Comparison of ENCODE assay signal across 22 cellular contexts in genomic region chr18:22604986-22605421, GRCh38.
DNase-seq lines count a peak whose midpoint lies in the region; ATAC-seq, FAIRE-seq and TF ChIP-seq lines count a peak whose summit lies in the region.
"Had no signal": no experiment of that assay in that cellular context is flagged by ENCODE, and none has a peak within 500 bp of the region (broad histone marks: within the 10 kb centered on the region; RNA-seq: fewer than 3 reads in every experiment).

No MANE protein-coding gene starts in this region.

- 44 to 49% methylated on average over 3 of the region's 3 CpGs for WGBS in heart right ventricle, 2 donors
- WGBS in mammary epithelial cell (ENCODE audit: low coverage, missing lambda C conversion rate), result 80% methylated on average over 1 of the region's 3 CpGs

- CTCF ChIA-PET in mammary epithelial cell (lab: Charles Lee; ENCODE audit: low non-redundant PET), result no interaction called here

- H3K4me1 ChIP-seq in heart right ventricle, result peaks cover 3 to 63% (median 32%) of the 10 kb centered on the region in 9 donors
- H3K4me1 ChIP-seq in mammary epithelial cell (ENCODE audit: insufficient read depth, low read length), result peaks cover 15% of the 10 kb centered on the region
- H3K4me1 ChIP-seq: HAP-1 had no signal

- H3K9ac ChIP-seq in mammary epithelial cell (ENCODE audit: insufficient read depth, low read length), result no peak overlapping the region

- H3K36me3 ChIP-seq in heart right ventricle, result no peaks in the 10 kb centered on the region
- H3K36me3 ChIP-seq in mammary epithelial cell (ENCODE audit: insufficient read depth, low read length), result no peaks in the 10 kb centered on the region
- H3K36me3 ChIP-seq: brain microvascular endothelial cell, HAP-1, transverse colon had no signal

- H3K9me3 ChIP-seq in heart right ventricle, result no peaks in the 10 kb centered on the region
- no peaks in the 10 kb centered on the region for H3K9me3 ChIP-seq in mammary epithelial cell (replicated peaks; ENCODE audit: insufficient read depth, low read length)
- H3K9me3 ChIP-seq: HAP-1, transverse colon had no signal

- intact Hi-C loops in heart right ventricle (cut with DNase I) (loop anchor here in 4 of 10 donors (10.0 kb wide), 2 partner anchors 100 to 190 kb away; no protein-coding TSS in a partner anchor), Right ventricle myocardium superior (cut with DNase I) (no loop called here), mammary epithelial cell (cut with micrococcal nuclease) (no loop called here)

- TF ChIP-seq CTCF in heart right ventricle (IDR thresholded peaks at IDR 0.05) (no peak), mammary epithelial cell (conservative IDR thresholded peaks at IDR 0.05 in 1 of 2, IDR thresholded peaks at IDR 0.05 in 1 of 2; ENCODE audit: extremely low read depth in 1 of 2, insufficient read depth in 1 of 2, low read depth in 1 of 2, low read length in 2 of 2) (no peak)

- FAIRE-seq in urothelium cell line (lab: Jason Lieb, UNC), result no peak
- FAIRE-seq: GM19239 had no signal

- no peaks in the 10 kb centered on the region for H3K79me2 ChIP-seq in mammary epithelial cell (ENCODE audit: insufficient read depth, low read length)

- peak overlapping the region in 3 of 10 donors; percentile 31 to 45 (median 40) for H3K4me3 ChIP-seq in heart right ventricle
- no peak overlapping the region for H3K4me3 ChIP-seq in mammary epithelial cell (replicated peaks in 1 of 3; ENCODE audit: insufficient read depth in 1 of 3, low read depth in 2 of 3, low read length in 3 of 3)
- H3K4me3 ChIP-seq: HAP-1, transverse colon had no signal

- dilution Hi-C loops in mammary epithelial cell (cut with HindIII; ENCODE audit: low sequenced_read_pairs), result no loop called here

- peak overlapping the region; percentile 57 for H2AFZ ChIP-seq in mammary epithelial cell (ENCODE audit: low read depth, low read length)

- H3K27me3 ChIP-seq in heart right ventricle (no peaks in the 10 kb centered on the region), mammary epithelial cell (ENCODE audit: insufficient read depth, low read length) (no peaks in the 10 kb centered on the region)
- H3K27me3 ChIP-seq: brain microvascular endothelial cell, transverse colon had no signal

- ATAC-seq in heart right ventricle, result no peak
- ATAC-seq in Right ventricle myocardium superior (ENCODE audit: poor library complexity), result no peak
- ATAC-seq: activated CD4-positive, CD25-positive, alpha-beta regulatory T cell treated with anti-CD3 and anti-CD28 coated beads, Interleukin-2, amount 50 U/mL, for 24 hours; activated T-cell treated with anti-CD3 and anti-CD28 coated beads, Interleukin-2, amount 50 U/mL, for 72 hours had no signal

- H3K4me2 ChIP-seq in mammary epithelial cell (ENCODE audit: insufficient read depth, low read depth, low read length), result peak overlapping the region; percentile 23

- BruUV-seq in mammary epithelial cell (replicated peaks; lab: Mats Ljungman, UMichigan), result no TSS peak

- H3K27ac ChIP-seq in heart right ventricle (peak overlapping the region in 8 of 10 donors; percentile 2 to 70 (median 62)), mammary epithelial cell (ENCODE audit: insufficient read depth, low read depth, low read length) (no peak overlapping the region)
- H3K27ac ChIP-seq: C4-2B, transverse colon had no signal

- in situ Hi-C loops in mammary epithelial cell (cut with MboI; ENCODE audit: low sequenced_read_pairs in 2 of 2), result no loop called here

- DNase-seq in heart right ventricle (no peak), Right ventricle myocardium superior (no peak), mammary epithelial cell (peak; percentile 77), mucosa of gallbladder (ENCODE audit: low spot score) (peak; percentile 42), urothelium cell line (ENCODE audit: low spot score) (peak; percentile 32), NCI-H2029 (lab: John Stamatoyannopoulos, UW) (no peak), dermis blood vessel endothelial cell (no peak)
- no peak for DNase-seq in stimulated activated CD4-positive, alpha-beta T cell treated with anti-CD3 and anti-CD28 coated beads, Interleukin-4, amount 100 ng/mL, for 4 hours
- DNase-seq: activated T-cell treated with anti-CD3 and anti-CD28 coated beads, Interleukin-2, amount 50 U/mL, for 72 hours; DMS153; foreskin melanocyte; GF-D8; NCI-H2029 treated with DMSO at 0.1 percent for 48 hours; NCI-H446 treated with DMSO at 0.1 percent for 48 hours; nucleus accumbens; stimulated activated naive CD4-positive, alpha-beta T cell; transverse colon had no signal

- no peaks in the 10 kb centered on the region for H4K20me1 ChIP-seq in mammary epithelial cell (ENCODE audit: insufficient read depth, low read length)

Comparison
In these comparisons a context has a peak if more than half of its experiments do, and no peak if none do; other contexts are left out.
1. DNase-seq: peak in mammary epithelial cell (single experiment), mucosa of gallbladder (single experiment) and urothelium cell line (single experiment); none in heart right ventricle (0 of 2), Right ventricle myocardium superior (single experiment), NCI-H2029 (single experiment), dermis blood vessel endothelial cell (single experiment) and stimulated activated CD4-positive, alpha-beta T cell treated with anti-CD3 and anti-CD28 coated beads, Interleukin-4, amount 100 ng/mL, for 4 hours (0 of 2).